ENCODE assay signal across 8 cellular contexts in the genomic region with DNA sequence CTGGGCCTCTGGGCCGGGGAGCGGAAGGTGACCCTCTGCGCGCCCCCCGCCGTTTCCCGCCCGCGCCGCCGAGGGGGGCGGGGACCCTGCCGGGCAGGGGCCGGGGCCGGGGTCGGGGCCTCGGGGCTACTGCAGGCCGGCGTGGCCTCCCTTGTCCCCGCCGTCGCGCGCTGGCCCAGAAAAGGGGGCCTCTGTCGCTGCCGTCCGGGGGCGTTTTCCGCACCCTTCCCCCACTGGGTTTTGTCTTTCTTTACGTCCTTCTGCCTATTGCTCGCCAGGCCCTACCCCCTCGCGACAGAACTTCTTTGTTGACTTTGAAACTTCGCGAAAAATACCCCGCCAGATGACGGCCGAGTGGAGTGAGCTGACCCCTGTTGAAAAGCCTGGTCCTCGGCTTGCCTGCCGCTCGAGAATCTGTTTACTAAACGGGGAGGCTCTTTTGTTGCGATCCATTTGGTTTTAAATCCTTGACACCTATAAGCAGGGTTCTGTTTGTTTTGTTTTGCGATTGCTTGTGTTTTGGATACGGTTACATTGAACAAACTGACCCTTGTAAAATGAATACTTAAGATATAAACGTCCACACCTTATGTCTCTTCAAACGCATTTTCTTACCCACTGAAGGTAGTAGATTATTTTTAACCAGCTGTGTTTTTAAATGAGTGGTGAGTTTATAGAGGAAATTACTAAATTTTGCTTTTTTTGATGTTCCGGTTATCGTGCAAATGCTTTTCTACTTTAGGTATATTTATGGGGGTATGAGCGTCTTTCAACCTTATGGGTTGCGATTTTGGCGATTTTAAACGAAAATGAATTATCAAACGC. TPM values are rescaled to one million over a fixed set of nuclear protein-coding genes. Genes with fewer than 3 reads are reported as not detected.
DNase-seq lines count a peak whose midpoint lies in the region; ATAC-seq, FAIRE-seq and TF ChIP-seq lines count a peak whose summit lies in the region.

No MANE protein-coding gene starts in this region.

- DNase-seq in GM12891 (ENCODE audit: insufficient read length, low spot score) (no peak), HFF-Myc (ENCODE audit: extremely low read depth, low read depth) (no peak), NCI-H146 treated with DMSO at 0.1 percent for 48 hours (lab: John Stamatoyannopoulos, UW; ENCODE audit: unreplicated experiment) (peak; percentile 29), dermis microvascular lymphatic vessel endothelial cell (ENCODE audit: low read depth in 2 of 2) (peak; percentile 24 to 75), memory B cell (ENCODE audit: low spot score in 2 of 2) (peak in 1 of 2 donors; percentile 41), OCI-M2 (lab: John Stamatoyannopoulos, UW; ENCODE audit: unreplicated experiment) (no peak)
- peak; percentile 46 for DNase-seq in activated CD4-positive, CD25-positive, alpha-beta regulatory T cell treated with anti-CD3 and anti-CD28 coated beads, Interleukin-2, amount 50 U/mL, for 72 hours
- peak; percentile 56 for DNase-seq in stimulated activated naive B cell treated with anti-CD40 and anti-IgM and Interleukin-4, amounts not matched to agents 10 μg/mL and 1 μg/mL and 100 μg/mL, for 72 hours

- H3K36me3 Mint-ChIP-seq in memory B cell: no peaks in the 10 kb centered on the region
- H3K36me3 Mint-ChIP-seq in stimulated activated naive B cell treated with anti-CD40 and anti-IgM and Interleukin-4, amounts not matched to agents 10 μg/mL and 1 μg/mL and 100 μg/mL, for 72 hours: peaks cover 3 to 9% of the 10 kb centered on the region in 2 donors

- H3K4me3 Mint-ChIP-seq in memory B cell: peak overlapping the region; percentile 100
- peak overlapping the region; percentile 94 to 98 for H3K4me3 Mint-ChIP-seq in stimulated activated naive B cell treated with anti-CD40 and anti-IgM and Interleukin-4, amounts not matched to agents 10 μg/mL and 1 μg/mL and 100 μg/mL, for 72 hours

- peak overlapping the region; percentile 99 for H3K27ac Mint-ChIP-seq in memory B cell
- H3K27ac Mint-ChIP-seq in stimulated activated naive B cell treated with anti-CD40 and anti-IgM and Interleukin-4, amounts not matched to agents 10 μg/mL and 1 μg/mL and 100 μg/mL, for 72 hours: peak overlapping the region; percentile 99

- H3K27me3 Mint-ChIP-seq in memory B cell: no peaks in the 10 kb centered on the region
- no peaks in the 10 kb centered on the region for H3K27me3 Mint-ChIP-seq in stimulated activated naive B cell treated with anti-CD40 and anti-IgM and Interleukin-4, amounts not matched to agents 10 μg/mL and 1 μg/mL and 100 μg/mL, for 72 hours

- TF ChIP-seq POLR2A in GM12891 (IDR thresholded peaks at IDR 0.05; ENCODE audit: low read depth, low read length): no peak

- H3K4me1 Mint-ChIP-seq in memory B cell: peaks cover 22% of the 10 kb centered on the region
- peaks cover 14 to 29% of the 10 kb centered on the region in 2 donors for H3K4me1 Mint-ChIP-seq in stimulated activated naive B cell treated with anti-CD40 and anti-IgM and Interleukin-4, amounts not matched to agents 10 μg/mL and 1 μg/mL and 100 μg/mL, for 72 hours

- peak; percentile 8 for ATAC-seq in memory B cell (ENCODE audit: low read depth)
- peak; percentile 8 to 18 for ATAC-seq in stimulated activated naive B cell treated with anti-CD40 and anti-IgM and Interleukin-4, amounts not matched to agents 10 μg/mL and 1 μg/mL and 100 μg/mL, for 72 hours (replicated peaks)

- no peaks in the 10 kb centered on the region for H3K9me3 Mint-ChIP-seq in memory B cell
- no peaks in the 10 kb centered on the region for H3K9me3 Mint-ChIP-seq in stimulated activated naive B cell treated with anti-CD40 and anti-IgM and Interleukin-4, amounts not matched to agents 10 μg/mL and 1 μg/mL and 100 μg/mL, for 72 hours

- no peak for TF ChIP-seq CTCF in HFF-Myc (IDR thresholded peaks at IDR 0.05; ENCODE audit: low read depth, low read length, missing control alignments)

- H3K4me3 ChIP-seq in HFF-Myc (replicated peaks; ENCODE audit: low read depth, low read length): peak overlapping the region; percentile 82

- FAIRE-seq in GM12891 (lab: Jason Lieb, UNC): no peak

TF ChIP-seq in GM12891, 5 proteins besides CTCF, POLR2A, EP300 and RAD21:
- no peak for TF ChIP-seq POU2F2 (IDR thresholded peaks at IDR 0.05; ENCODE audit: low read depth, low read length)
- peak; percentile 16; the same call in 1 of the 2 replicates for TF ChIP-seq TAF1 (IDR thresholded peaks at IDR 0.05; ENCODE audit: low read depth, low read length)

RNA-seq across cellular contexts. Expression of a gene that starts 0.8 kb away (rescaled TPM):
- polyA plus RNA-seq in GM12891 (2012; ENCODE audit: low read depth, missing spikeins): 56.6 TPM
- total RNA-seq in dermis microvascular lymphatic vessel endothelial cell: 34.5 and 68.9 TPM in 2 replicates

RNA-seq across cellular contexts. Expression of a gene that starts 46.6 kb away (rescaled TPM):
- 14.8 TPM for polyA plus RNA-seq in GM12891 (2012; ENCODE audit: low read depth, missing spikeins)
- total RNA-seq in dermis microvascular lymphatic vessel endothelial cell: 3.7 and 5.8 TPM in 2 replicates

Comparison
In these comparisons a context has a peak if more than half of its experiments do, and no peak if none do; other contexts are left out.
1. DNase-seq: peak in NCI-H146 treated with DMSO at 0.1 percent for 48 hours (single experiment), activated CD4-positive, CD25-positive, alpha-beta regulatory T cell treated with anti-CD3 and anti-CD28 coated beads, Interleukin-2, amount 50 U/mL, for 72 hours (single experiment), dermis microvascular lymphatic vessel endothelial cell (2 of 2) and stimulated activated naive B cell treated with anti-CD40 and anti-IgM and Interleukin-4, amounts not matched to agents 10 μg/mL and 1 μg/mL and 100 μg/mL, for 72 hours (single experiment); none in GM12891 (single experiment), HFF-Myc (single experiment) and OCI-M2 (single experiment).